1 cellular context compared by ENCODE assay signal in genomic region chr4:75919914-75920313, GRCh38.
TF ChIP-seq lines count a peak whose summit lies in the region.

No MANE protein-coding gene starts in this region.

TF ChIP-seq in GM23338, 12 proteins besides CTCF, POLR2A, EP300 and RAD21 (continued from another document):
- no peak for TF ChIP-seq ZNF462 (CRISPR knock-in tag; IDR thresholded peaks at IDR 0.05)
- TF ChIP-seq EZH2phosphoT487 (IDR thresholded peaks at IDR 0.05; ENCODE audit: unreplicated experiment) = no peak
